ENCODE assay signal across 14 cellular contexts in genomic region chr19:11194657-11195056, GRCh38. TPM values are rescaled to one million over a fixed set of nuclear protein-coding genes. Genes with fewer than 3 reads are reported as not detected.
A peak's percentile ranks its signal among the peaks of the same experiment; 100 is the strongest.
DNase-seq lines count a peak whose midpoint lies in the region; ATAC-seq and TF ChIP-seq lines count a peak whose summit lies in the region.
"Had no signal": no experiment of that assay in that cellular context is flagged by ENCODE, and none has a peak within 500 bp of the region (broad histone marks: within the 10 kb centered on the region; RNA-seq: fewer than 3 reads in every experiment).

No MANE protein-coding gene starts in this region.

- H2AFZ ChIP-seq in neuronal stem cell (ENCODE audit: low read length), result no peak overlapping the region

- no peak overlapping the region for H2BK5ac ChIP-seq in neuronal stem cell (ENCODE audit: low read length)

- H3K36me3 ChIP-seq in heart right ventricle, result peaks cover 7 to 72% (median 40%) of the 10 kb centered on the region in 9 donors
- peaks cover 0 to 18% of the 10 kb centered on the region in 2 donors for H3K36me3 ChIP-seq in duodenal mucosa (ENCODE audit: control insufficient read depth in 1 of 2, insufficient read depth in 2 of 2, low read length in 2 of 2)
- peaks cover 3 to 48% of the 10 kb centered on the region in 2 donors for H3K36me3 ChIP-seq in neuronal stem cell (replicated peaks in 1 of 2; ENCODE audit: control insufficient read depth in 2 of 2, insufficient read depth in 2 of 2, low read length in 2 of 2)
- H3K36me3 ChIP-seq in uterus, result no peaks in the 10 kb centered on the region

- no peak overlapping the region for H3K23ac ChIP-seq in neuronal stem cell (ENCODE audit: low read depth, low read length, poor library complexity)

- WGBS in heart right ventricle, 2 donors, result 12 to 20% methylated on average over 8 to 9 of the region's 9 CpGs
- WGBS in neuronal stem cell (ENCODE audit: extremely low coverage in 2 of 2, insufficient read length in 2 of 2, insufficient replicate concordance in 1 of 2), 2 donors, result no CpG with 5 or more reads among the region's 9 CpGs

- no peak for TF ChIP-seq POLR2A in uterus (IDR thresholded peaks at IDR 0.05)

- H2AK5ac ChIP-seq in neuronal stem cell (ENCODE audit: low read depth, low read length), result no peak overlapping the region

- intact Hi-C loops in heart right ventricle (cut with DNase I) (loop anchor here in 5 of 10 donors (5.0 kb wide), 2 partner anchors 37 to 47 kb away; partner anchors contain the start of gene SPC24 (in 4 of the 5)), cardiac septum (cut with DNase I) (no loop called here), uterus (cut with DNase I; ENCODE audit: low total_unique reads) (loop anchor here (5.0 kb wide), 1 partner anchor 32 kb away; no protein-coding TSS in a partner anchor)

- no peak overlapping the region for H2BK12ac ChIP-seq in neuronal stem cell (ENCODE audit: low read length)

- H3K18ac ChIP-seq in neuronal stem cell (ENCODE audit: low read length), result peak overlapping the region; percentile 28

- H3K27ac ChIP-seq in heart right ventricle (peak overlapping the region; percentile 54 to 98 (median 90)), duodenal mucosa (ENCODE audit: low read depth, low read length) (peak overlapping the region; percentile 56), neuronal stem cell (replicated peaks; ENCODE audit: low read length) (no peak overlapping the region), uterus (peak overlapping the region; percentile 98 to 99)

- H3K4me3 ChIP-seq in heart right ventricle, result peak overlapping the region; percentile 18 to 88 (median 66)
- H3K4me3 ChIP-seq in duodenal mucosa (ENCODE audit: low read depth in 1 of 2, low read length in 2 of 2), result peak overlapping the region; percentile 36 to 40
- H3K4me3 ChIP-seq in neuronal stem cell (ENCODE audit: low read length in 2 of 2), result no peak overlapping the region
- peak overlapping the region; percentile 51 to 94 for H3K4me3 ChIP-seq in uterus

- H3K9ac ChIP-seq in duodenal mucosa (ENCODE audit: low read depth in 1 of 2, low read length in 2 of 2), result peak overlapping the region in 1 of 2 donors; percentile 18
- no peak overlapping the region for H3K9ac ChIP-seq in neuronal stem cell (ENCODE audit: low read depth, low read length, poor library complexity)

- no peak overlapping the region for H2BK15ac ChIP-seq in neuronal stem cell (ENCODE audit: low read length)

- H4K91ac ChIP-seq in neuronal stem cell (ENCODE audit: low read depth, low read length, poor library complexity), result no peak overlapping the region

- H3K4me1 ChIP-seq in heart right ventricle, result peaks cover 30 to 89% (median 78%) of the 10 kb centered on the region in 9 donors
- peaks cover 7 to 19% of the 10 kb centered on the region in 2 donors for H3K4me1 ChIP-seq in duodenal mucosa (ENCODE audit: control insufficient read depth in 1 of 2, insufficient read depth in 2 of 2, low read length in 2 of 2)
- H3K4me1 ChIP-seq in neuronal stem cell (ENCODE audit: control insufficient read depth in 2 of 2, insufficient read depth in 1 of 2, low read depth in 1 of 2, low read length in 2 of 2), result peaks cover 4 to 7% of the 10 kb centered on the region in 2 donors
- peaks cover 18 to 20% of the 10 kb centered on the region in 2 donors for H3K4me1 ChIP-seq in uterus

- H3K9me3 ChIP-seq in heart right ventricle (no peaks in the 10 kb centered on the region), duodenal mucosa (ENCODE audit: control insufficient read depth in 1 of 2, low read length in 2 of 2) (no peaks in the 10 kb centered on the region), neuronal stem cell (replicated peaks in 1 of 2; ENCODE audit: control insufficient read depth in 2 of 2, insufficient read depth in 1 of 2, low read depth in 1 of 2, low read length in 2 of 2) (no peaks in the 10 kb centered on the region), uterus (no peaks in the 10 kb centered on the region)

- H3K14ac ChIP-seq in neuronal stem cell (ENCODE audit: low read length), result no peak overlapping the region

- H2BK120ac ChIP-seq in neuronal stem cell (ENCODE audit: low read depth, low read length), result no peak overlapping the region

- no peak overlapping the region for H3K4ac ChIP-seq in neuronal stem cell (ENCODE audit: low read length)

- DNase-seq in heart right ventricle (peak in 1 of 2 donors; percentile 29), cardiac septum (ENCODE audit: low spot score) (no peak), neuronal stem cell (ENCODE audit: low spot score) (no peak), uterus (no peak), NCI-H82 treated with DMSO at 0.1 percent for 48 hours (lab: John Stamatoyannopoulos, UW; ENCODE audit: unreplicated experiment) (no peak), NCI-H2107 treated with DMSO at 0.1 percent for 48 hours (lab: John Stamatoyannopoulos, UW; ENCODE audit: unreplicated experiment) (no peak)
- DNase-seq: activated CD4-positive, alpha-beta T cell treated with anti-CD3 and anti-CD28 coated beads, Interleukin-2, amount 50 U/mL, for 4 hours; GDM1; KBM-7 had no signal

- H4K8ac ChIP-seq in neuronal stem cell (ENCODE audit: low read depth, low read length), result no peak overlapping the region

- H3K4me2 ChIP-seq in neuronal stem cell (ENCODE audit: insufficient read depth, low read length, poor library complexity, severe bottlenecking), result no peak overlapping the region

- H3K79me1 ChIP-seq in neuronal stem cell (ENCODE audit: low read depth, low read length), result no peaks in the 10 kb centered on the region

- no peak for ATAC-seq in heart right ventricle
- ATAC-seq in HG03439 (IDR thresholded peaks at IDR 0.05; ENCODE audit: unreplicated experiment), result no peak
- ATAC-seq: esophagus mucosa; stimulated activated effector memory CD8-positive, alpha-beta T cell treated with anti-CD3 and anti-CD28 coated beads, Interleukin-12 subunit alpha, Interleukin-12 subunit beta, amount 100 ng/mL, for 72 hours had no signal

- H3K27me3 ChIP-seq in heart right ventricle, result peaks cover 0 to 7% (median 0%) of the 10 kb centered on the region in 7 donors
- H3K27me3 ChIP-seq in duodenal mucosa (ENCODE audit: control insufficient read depth in 1 of 2, insufficient read depth in 2 of 2, low read length in 2 of 2), result no peaks in the 10 kb centered on the region
- no peaks in the 10 kb centered on the region for H3K27me3 ChIP-seq in neuronal stem cell (ENCODE audit: control insufficient read depth in 3 of 3, insufficient read depth in 3 of 3, low read depth in 1 of 3, low read length in 3 of 3)
- H3K27me3 ChIP-seq in uterus, result no peaks in the 10 kb centered on the region

- no peak for TF ChIP-seq CTCF in heart right ventricle (IDR thresholded peaks at IDR 0.05)
- TF ChIP-seq CTCF in uterus (IDR thresholded peaks at IDR 0.05), result no peak

RNA-seq across cellular contexts. Expression of gene KANK2, which starts 2.7 kb away (rescaled TPM):
- 100 to 1,000 TPM; 243 to 355 (median 307) TPM for total RNA-seq in heart right ventricle
- polyA plus RNA-seq in heart right ventricle, result 100 to 1,000 TPM; 165 to 226 TPM
- total RNA-seq in cardiac septum, result 499 TPM
- 19.8 TPM for polyA plus RNA-seq in neuronal stem cell (2013, experiment 1 of 2)
- 19.2 TPM for polyA plus RNA-seq in neuronal stem cell (2013, experiment 2 of 2)
- total RNA-seq in uterus, result 100 to 1,000 TPM; 326 to 762 (median 535) TPM

RNA-seq across cellular contexts. Expression of gene SPC24, which starts 39.1 kb away (rescaled TPM):
- total RNA-seq in heart right ventricle (1 to 10 TPM; 1.6 to 8.5 (median 3.2) TPM), cardiac septum (3.8 TPM), uterus (10 to 100 TPM in 1 of 4 donors, 1 to 10 TPM in 3; 1.8 to 21.8 (median 2.6) TPM)
- 1 to 10 TPM in 1 of 2 donors, under 1 TPM in 1; 0.93 to 5.9 TPM for polyA plus RNA-seq in heart right ventricle
- polyA plus RNA-seq in neuronal stem cell (2013, experiment 1 of 2), result 21.3 TPM
- polyA plus RNA-seq in neuronal stem cell (2013, experiment 2 of 2), result 22.7 TPM

RNA-seq across cellular contexts. Expression of gene ANGPTL8, which starts 44.8 kb away (rescaled TPM):
- total RNA-seq in heart right ventricle (1 to 10 TPM in 2 of 10 donors, under 1 TPM in 2, not detected in 6; 0.34 to 1.8 (median 0.99) TPM), cardiac septum (not detected), uterus (1 to 10 TPM in 1 of 4 donors, not detected in 3; 3.0 TPM)
- 10 to 100 TPM in 1 of 2 donors, 1 to 10 TPM in 1; 3.9 to 13.0 TPM for polyA plus RNA-seq in heart right ventricle
- 0.43 TPM for polyA plus RNA-seq in neuronal stem cell (2013, experiment 1 of 2)
- not detected for polyA plus RNA-seq in neuronal stem cell (2013, experiment 2 of 2)
- total RNA-seq: esophagus mucosa, H4 had no signal

Comparison
In these comparisons a context has a peak if more than half of its experiments do, and no peak if none do; other contexts are left out.
1. H3K4me3 ChIP-seq: peak in heart right ventricle (10 of 10), duodenal mucosa (2 of 2) and uterus (2 of 2); none in neuronal stem cell (0 of 2).